Comparison of ENCODE assay signal across 12 cellular contexts in the genomic region with DNA sequence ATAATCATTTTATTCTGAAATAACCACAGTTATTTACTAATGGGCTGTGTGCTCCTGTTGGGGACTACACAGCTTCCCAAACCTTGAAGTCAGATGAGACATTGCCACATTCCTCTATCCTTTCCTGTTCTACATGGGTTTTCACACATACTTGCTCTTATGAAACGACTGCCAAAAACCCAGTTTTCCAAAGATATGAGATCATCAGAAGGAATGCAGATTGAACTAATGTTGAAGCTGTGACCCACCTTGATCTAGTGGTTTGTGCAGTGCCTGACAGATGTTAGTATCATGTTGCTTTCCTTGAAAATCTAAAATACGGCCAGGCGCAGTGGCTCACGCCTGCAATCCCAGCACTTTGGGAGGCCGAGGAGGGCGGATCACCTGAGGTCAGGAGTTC.
A peak's percentile ranks its signal among the peaks of the same experiment; 100 is the strongest.
DNase-seq lines count a peak whose midpoint lies in the region; ATAC-seq and TF ChIP-seq lines count a peak whose summit lies in the region.
"Had no signal": no experiment of that assay in that cellular context is flagged by ENCODE, and none has a peak within 500 bp of the region (broad histone marks: within the 10 kb centered on the region; RNA-seq: fewer than 3 reads in every experiment).

No MANE protein-coding gene starts in this region.

- intact Hi-C loops in CD4-positive, alpha-beta memory T cell (cut with micrococcal nuclease) = no loop called here

- H3K27ac ChIP-seq in SK-N-SH (ENCODE audit: low read depth in 2 of 2, low read length in 1 of 2) = peak overlapping the region; percentile 61 to 71; a peak in 3 of 4 replicates
- peak overlapping the region; percentile 28 for H3K27ac ChIP-seq in smooth muscle cell (ENCODE audit: low read depth)
- no peak overlapping the region for H3K27ac ChIP-seq in CD4-positive, alpha-beta memory T cell (ENCODE audit: low read depth, low read length)
- H3K27ac ChIP-seq: KMS-11 had no signal

- H3K9me3 ChIP-seq in SK-N-SH (no peaks in the 10 kb centered on the region), smooth muscle cell (replicated peaks; ENCODE audit: low read depth) (no peaks in the 10 kb centered on the region)
- H3K9me3 ChIP-seq in CD4-positive, alpha-beta memory T cell (ENCODE audit: control insufficient read depth in 1 of 2, low read length in 2 of 2) = no peaks in the 10 kb centered on the region

- no peaks in the 10 kb centered on the region for H3K36me3 ChIP-seq in SK-N-SH (replicated peaks in 1 of 2; ENCODE audit: control insufficient read depth in 1 of 2, insufficient read depth in 2 of 2, low read length in 1 of 2)
- H3K36me3 ChIP-seq in smooth muscle cell (ENCODE audit: low read depth) = no peaks in the 10 kb centered on the region
- H3K36me3 ChIP-seq in CD4-positive, alpha-beta memory T cell (ENCODE audit: insufficient read depth, low read length) = no peaks in the 10 kb centered on the region

- no peaks in the 10 kb centered on the region for H3K4me1 Mint-ChIP-seq in CD4-positive, alpha-beta memory T cell

- no peak for ATAC-seq in GM18505 (IDR thresholded peaks at IDR 0.05; ENCODE audit: unreplicated experiment)
- no peak for ATAC-seq in GM21360 (IDR thresholded peaks at IDR 0.05; ENCODE audit: unreplicated experiment)

- H3K27me3 ChIP-seq in SK-N-SH (ENCODE audit: insufficient read depth) = no peaks in the 10 kb centered on the region
- H3K27me3 ChIP-seq in smooth muscle cell (ENCODE audit: low read depth) = no peaks in the 10 kb centered on the region
- H3K27me3 ChIP-seq in CD4-positive, alpha-beta memory T cell (ENCODE audit: insufficient read depth, low read length) = no peaks in the 10 kb centered on the region

- H3K4me1 ChIP-seq in SK-N-SH (ENCODE audit: control insufficient read depth in 1 of 2, insufficient read depth in 2 of 2, low read depth in 1 of 2, low read length in 1 of 2) (peaks cover 4 to 13% of the 10 kb centered on the region in 2 experiments; a peak in 3 of 4 replicates), smooth muscle cell (ENCODE audit: low read depth) (peaks cover 9% of the 10 kb centered on the region)
- H3K4me1 ChIP-seq in CD4-positive, alpha-beta memory T cell (ENCODE audit: insufficient read depth, low read length) = no peaks in the 10 kb centered on the region

- peak overlapping the region; percentile 18; the same call in 1 of the 2 replicates for H3K4me2 ChIP-seq in SK-N-SH
- H3K4me2 ChIP-seq in smooth muscle cell = no peak overlapping the region
- H3K4me2 ChIP-seq: KMS-11 had no signal

- no peak for TF ChIP-seq POLR2A in GM18505 (IDR thresholded peaks at IDR 0.05; ENCODE audit: borderline replicate concordance, extremely low read depth, insufficient read depth, insufficient read length)

- DNase-seq in GM03348 (ENCODE audit: low spot score) (peak; percentile 85), SK-N-SH (no peak), fibroblast of the conjunctiva (ENCODE audit: low read depth) (peak; percentile 31), smooth muscle cell (lab: John Stamatoyannopoulos, UW; ENCODE audit: unreplicated experiment) (no peak), putamen (ENCODE audit: low spot score) (no peak)
- no peak for DNase-seq in CD4-positive, alpha-beta memory T cell
- DNase-seq: activated CD8-positive, alpha-beta memory T cell treated with anti-CD3 and anti-CD28 coated beads, Interleukin-2, amount 50 U/mL, for 48 hours; retina had no signal

- 51% methylated on average over 4 of the region's 6 CpGs for WGBS in SK-N-SH (ENCODE audit: low lambda C conversion rate)
- 81% methylated on average over 6 of the region's 6 CpGs for WGBS in smooth muscle cell (ENCODE audit: low lambda C conversion rate)

- H3K9me2 ChIP-seq in SK-N-SH = no peaks in the 10 kb centered on the region

- TF ChIP-seq CTCF in SK-N-SH (IDR thresholded peaks at IDR 0.05) = no peak
- TF ChIP-seq CTCF in smooth muscle cell (IDR thresholded peaks at IDR 0.05; ENCODE audit: borderline replicate concordance, insufficient read depth, poor library complexity, severe bottlenecking) = no peak

- no peaks in the 10 kb centered on the region for H3K27me3 Mint-ChIP-seq in CD4-positive, alpha-beta memory T cell

- CTCF ChIA-PET in SK-N-SH (lab: Yijun Ruan, JAX) = no interaction called here
- CTCF ChIA-PET in CD4-positive, alpha-beta memory T cell (lab: Charles Lee; ENCODE audit: partially characterized antibody) = no interaction called here

- H2AFZ ChIP-seq in SK-N-SH (ENCODE audit: low read depth) (no peak overlapping the region), smooth muscle cell (ENCODE audit: low read depth) (no peak overlapping the region)

- no peak overlapping the region for H3K27ac Mint-ChIP-seq in CD4-positive, alpha-beta memory T cell
- H3K27ac Mint-ChIP-seq: T-helper 2 cell treated with Interferon-gamma antibody and Interleukin-4, amounts not matched to agents 5 μg/mL and 100 μg/mL, for 36 hours had no signal

- no peak overlapping the region for H3K4me3 Mint-ChIP-seq in CD4-positive, alpha-beta memory T cell
- H3K4me3 Mint-ChIP-seq: T-helper 2 cell treated with Interferon-gamma antibody and Interleukin-4, amounts not matched to agents 5 μg/mL and 100 μg/mL, for 36 hours had no signal

- TF ChIP-seq RAD21 in SK-N-SH (IDR thresholded peaks at IDR 0.05; ENCODE audit: low read length) = no peak

- peaks cover 0 to 2% (median 0%) of the 10 kb centered on the region in 8 donors for H3K9me3 Mint-ChIP-seq in CD4-positive, alpha-beta memory T cell
- H3K9me3 Mint-ChIP-seq: T-helper 2 cell treated with Interferon-gamma antibody and Interleukin-4, amounts not matched to agents 5 μg/mL and 100 μg/mL, for 36 hours had no signal

- no peak overlapping the region for H3K4me3 ChIP-seq in SK-N-SH (ENCODE audit: low read depth in 2 of 2, low read length in 1 of 2)
- no peak overlapping the region for H3K4me3 ChIP-seq in smooth muscle cell
- no peak overlapping the region for H3K4me3 ChIP-seq in CD4-positive, alpha-beta memory T cell (ENCODE audit: low read length in 2 of 2)

- H3K9ac ChIP-seq in SK-N-SH (peak overlapping the region; percentile 13; the same call in 1 of the 2 replicates), smooth muscle cell (ENCODE audit: low read depth) (no peak overlapping the region)
- H3K9ac ChIP-seq: KMS-11 had no signal

- H3K79me2 ChIP-seq in SK-N-SH (ENCODE audit: insufficient read depth) (no peaks in the 10 kb centered on the region), smooth muscle cell (ENCODE audit: low read depth) (no peaks in the 10 kb centered on the region)

- H3F3A ChIP-seq in SK-N-SH (replicated peaks; ENCODE audit: insufficient read depth) (peaks cover 18% of the 10 kb centered on the region), smooth muscle cell (ENCODE audit: low read depth) (no peaks in the 10 kb centered on the region)

- TF ChIP-seq EP300 in SK-N-SH (IDR thresholded peaks at IDR 0.05; ENCODE audit: borderline replicate concordance in 1 of 2, low read depth in 1 of 2, low read length in 1 of 2) = peak in 1 of 2 experiments; percentile 40; a peak in 1 of 4 replicates

- H4K20me1 ChIP-seq in SK-N-SH (ENCODE audit: insufficient read depth) (no peaks in the 10 kb centered on the region), smooth muscle cell (ENCODE audit: low read depth) (no peaks in the 10 kb centered on the region)

- H3K36me3 Mint-ChIP-seq in CD4-positive, alpha-beta memory T cell = peaks cover 3 to 11% of the 10 kb centered on the region in 2 donors

- POLR2A ChIA-PET in SK-N-SH (lab: Yijun Ruan, JAX) = no interaction called here
- POLR2A ChIA-PET in CD4-positive, alpha-beta memory T cell (lab: Charles Lee; ENCODE audit: partially characterized antibody) = no interaction called here

TF ChIP-seq in SK-N-SH, 30 proteins besides CTCF, POLR2A, EP300 and RAD21 (continues in another document):
- TF ChIP-seq SIN3A (IDR thresholded peaks at IDR 0.05; ENCODE audit: borderline replicate concordance, low read depth, low read length) (no peak), GATA2 (CRISPR knock-in tag; IDR thresholded peaks at IDR 0.05) (no peak), MEF2A (IDR thresholded peaks at IDR 0.05; ENCODE audit: borderline replicate concordance, low read depth) (peak; percentile 10; the same call in 1 of the 2 replicates), MXI1 (IDR thresholded peaks at IDR 0.05; ENCODE audit: low read depth, low read length) (no peak), YY1 (IDR thresholded peaks at IDR 0.05; ENCODE audit: low read depth) (no peak), ELF1 (IDR thresholded peaks at IDR 0.05) (no peak), RFX5 (IDR thresholded peaks at IDR 0.05; ENCODE audit: low read length) (no peak)
- TF ChIP-seq, protein P1, sequence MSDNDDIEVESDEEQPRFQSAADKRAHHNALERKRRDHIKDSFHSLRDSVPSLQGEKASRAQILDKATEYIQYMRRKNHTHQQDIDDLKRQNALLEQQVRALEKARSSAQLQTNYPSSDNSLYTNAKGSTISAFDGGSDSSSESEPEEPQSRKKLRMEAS (IDR thresholded peaks at IDR 0.05; ENCODE audit: low read depth) = 0 out of 2 replicates have a peak, but pooled peaks have one; percentile 12
- TF ChIP-seq, protein P2, sequence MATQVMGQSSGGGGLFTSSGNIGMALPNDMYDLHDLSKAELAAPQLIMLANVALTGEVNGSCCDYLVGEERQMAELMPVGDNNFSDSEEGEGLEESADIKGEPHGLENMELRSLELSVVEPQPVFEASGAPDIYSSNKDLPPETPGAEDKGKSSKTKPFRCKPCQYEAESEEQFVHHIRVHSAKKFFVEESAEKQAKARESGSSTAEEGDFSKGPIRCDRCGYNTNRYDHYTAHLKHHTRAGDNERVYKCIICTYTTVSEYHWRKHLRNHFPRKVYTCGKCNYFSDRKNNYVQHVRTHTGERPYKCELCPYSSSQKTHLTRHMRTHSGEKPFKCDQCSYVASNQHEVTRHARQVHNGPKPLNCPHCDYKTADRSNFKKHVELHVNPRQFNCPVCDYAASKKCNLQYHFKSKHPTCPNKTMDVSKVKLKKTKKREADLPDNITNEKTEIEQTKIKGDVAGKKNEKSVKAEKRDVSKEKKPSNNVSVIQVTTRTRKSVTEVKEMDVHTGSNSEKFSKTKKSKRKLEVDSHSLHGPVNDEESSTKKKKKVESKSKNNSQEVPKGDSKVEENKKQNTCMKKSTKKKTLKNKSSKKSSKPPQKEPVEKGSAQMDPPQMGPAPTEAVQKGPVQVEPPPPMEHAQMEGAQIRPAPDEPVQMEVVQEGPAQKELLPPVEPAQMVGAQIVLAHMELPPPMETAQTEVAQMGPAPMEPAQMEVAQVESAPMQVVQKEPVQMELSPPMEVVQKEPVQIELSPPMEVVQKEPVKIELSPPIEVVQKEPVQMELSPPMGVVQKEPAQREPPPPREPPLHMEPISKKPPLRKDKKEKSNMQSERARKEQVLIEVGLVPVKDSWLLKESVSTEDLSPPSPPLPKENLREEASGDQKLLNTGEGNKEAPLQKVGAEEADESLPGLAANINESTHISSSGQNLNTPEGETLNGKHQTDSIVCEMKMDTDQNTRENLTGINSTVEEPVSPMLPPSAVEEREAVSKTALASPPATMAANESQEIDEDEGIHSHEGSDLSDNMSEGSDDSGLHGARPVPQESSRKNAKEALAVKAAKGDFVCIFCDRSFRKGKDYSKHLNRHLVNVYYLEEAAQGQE (IDR thresholded peaks at IDR 0.05; ENCODE audit: low read depth, low read length) = no peak

Comparison
In these comparisons a context has a peak if more than half of its experiments do, and no peak if none do; other contexts are left out.
1. DNase-seq: peak in GM03348 (single experiment) and fibroblast of the conjunctiva (single experiment); none in SK-N-SH (single experiment), smooth muscle cell (single experiment), putamen (single experiment) and CD4-positive, alpha-beta memory T cell (0 of 5).